ENCODE assay signal across 8 cellular contexts in the genomic region with DNA sequence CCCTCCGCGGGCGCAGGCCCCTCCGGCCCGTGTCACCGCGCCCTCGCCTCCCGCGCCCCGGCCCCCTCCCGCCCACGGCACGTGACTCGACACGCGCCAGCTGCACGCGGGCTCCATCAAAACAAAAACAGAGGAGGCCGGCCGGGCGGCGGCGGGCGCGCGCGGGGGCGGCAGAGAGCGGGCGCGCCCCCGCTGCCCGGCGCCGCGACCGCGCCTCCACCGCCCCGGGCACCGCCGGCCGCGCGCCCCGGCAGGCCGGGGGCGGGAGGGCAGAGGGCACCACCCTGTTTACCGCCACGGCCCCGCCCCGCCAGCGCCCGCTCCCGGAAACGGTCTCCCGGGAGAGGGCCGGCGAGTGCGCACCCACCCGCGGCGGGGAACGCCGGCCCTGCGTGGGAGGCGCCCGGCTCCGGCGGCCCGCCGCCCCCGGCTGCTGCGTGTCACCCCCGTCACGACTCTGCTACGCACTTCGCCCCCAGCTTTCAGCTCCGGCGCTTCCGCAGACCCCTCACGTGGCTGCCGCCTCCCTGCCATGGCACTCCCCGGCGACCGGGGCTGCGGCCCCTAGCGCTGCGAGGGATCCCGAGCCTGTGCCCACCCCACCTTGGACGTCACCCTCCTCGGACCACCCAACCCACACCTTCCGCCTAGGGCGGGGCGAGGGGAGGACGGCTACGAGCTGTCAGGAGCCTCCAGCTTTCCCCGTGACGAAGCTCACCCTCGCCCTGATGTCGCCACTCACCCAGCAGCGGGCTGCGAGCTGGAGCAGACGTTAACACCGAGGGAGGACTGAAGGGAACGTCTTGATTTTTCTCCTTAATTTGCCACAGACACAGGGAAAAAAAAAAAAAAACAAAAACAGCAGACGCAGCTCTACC.
A peak's percentile ranks its signal among the peaks of the same experiment; 100 is the strongest.
DNase-seq lines count a peak whose midpoint lies in the region; ATAC-seq and TF ChIP-seq lines count a peak whose summit lies in the region.

No MANE protein-coding gene starts in this region.

- peak overlapping the region; percentile 86 for H3K9ac ChIP-seq in mucosa of stomach (ENCODE audit: low read length)

- H3K27me3 ChIP-seq in mucosa of stomach (ENCODE audit: control insufficient read depth, insufficient read depth, low read length) = peaks cover 15% of the 10 kb centered on the region

- no peaks in the 10 kb centered on the region for H3K36me3 ChIP-seq in mucosa of stomach (ENCODE audit: control insufficient read depth, insufficient read depth, low read length)

- H3K4me1 ChIP-seq in mucosa of stomach (ENCODE audit: control insufficient read depth, insufficient read depth, low read length) = peaks cover 19% of the 10 kb centered on the region

- peak; percentile 33 for ATAC-seq in GM18873 (IDR thresholded peaks at IDR 0.05; ENCODE audit: low FRiP score, unreplicated experiment)
- ATAC-seq in HG03159 (IDR thresholded peaks at IDR 0.05; ENCODE audit: unreplicated experiment) = peak; percentile 40

- peak overlapping the region; percentile 83 for H3K27ac ChIP-seq in epithelial cell of prostate

- H3K9me3 ChIP-seq in mucosa of stomach (ENCODE audit: control insufficient read depth, low read length) = no peaks in the 10 kb centered on the region

- no peak for TF ChIP-seq CTCF in AG10803 (conservative IDR thresholded peaks at IDR 0.05; ENCODE audit: low read length)

- peak overlapping the region; percentile 80 for H3K4me3 ChIP-seq in AG10803 (ENCODE audit: low read length)
- peak overlapping the region; percentile 83 for H3K4me3 ChIP-seq in mucosa of stomach (ENCODE audit: low read length)

- DNase-seq in AG10803 (ENCODE audit: low read depth) (peak; percentile 73), NK-92 (lab: John Stamatoyannopoulos, UW; ENCODE audit: unreplicated experiment) (peak; percentile 72), activated T-cell treated with anti-CD3 and anti-CD28 coated beads for 24 hours (ENCODE audit: low read depth) (peak; percentile 66), epithelial cell of prostate (ENCODE audit: low read depth, low spot score) (no peak)
- peak; percentile 88 for DNase-seq in stimulated activated CD8-positive, alpha-beta memory T cell treated with anti-CD3 and anti-CD28 coated beads, Interleukin-4, amount 100 ng/mL, for 48 hours
